In the genomic region with DNA sequence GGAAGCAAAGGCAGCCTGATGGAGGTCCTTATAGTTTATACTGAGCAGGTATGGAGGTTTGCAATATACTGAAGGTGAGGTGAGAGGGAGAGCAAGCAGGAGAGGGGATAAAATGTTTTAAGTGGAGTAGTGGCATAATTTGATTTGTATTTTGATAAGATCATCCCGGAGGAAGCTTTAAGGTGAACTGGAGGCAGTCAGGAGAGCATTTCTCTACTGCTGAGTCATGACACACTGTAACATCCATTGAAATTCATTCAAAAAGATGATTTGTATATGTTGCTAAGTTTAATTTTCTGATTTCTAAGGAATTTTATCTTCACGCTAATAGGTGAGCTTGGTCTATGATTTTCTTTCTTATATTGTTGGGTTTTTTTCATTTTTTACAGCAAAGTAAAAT, we compare ENCODE assay signal across 25 cellular contexts.
DNase-seq lines count a peak whose midpoint lies in the region; ATAC-seq, FAIRE-seq and TF ChIP-seq lines count a peak whose summit lies in the region.
"Had no signal": no experiment of that assay in that cellular context is flagged by ENCODE, and none has a peak within 500 bp of the region (broad histone marks: within the 10 kb centered on the region; RNA-seq: fewer than 3 reads in every experiment).

No MANE protein-coding gene starts in this region.

- POLR2A ChIA-PET in A549 (lab: Yijun Ruan, JAX): no interaction called here

- no peak overlapping the region; the same call in 2 of the 3 replicates for H3K4me2 ChIP-seq in A549
- H3K4me2 ChIP-seq: BLaER1 had no signal

- CTCF ChIA-PET in A549 (lab: Yijun Ruan, JAX): no interaction called here

- WGBS in A549 (ENCODE audit: missing lambda C conversion rate): 17% methylated on average over 2 of the region's 2 CpGs

- no peaks in the 10 kb centered on the region for H3K9me3 ChIP-seq in A549
- H3K9me3 ChIP-seq: BE2C had no signal

- TF ChIP-seq CTCF in A549 (IDR thresholded peaks at IDR 0.05): no peak

- no peak for TF ChIP-seq RAD21 in A549 (conservative IDR thresholded peaks at IDR 0.05 in 1 of 2, IDR thresholded peaks at IDR 0.05 in 1 of 2)

- TF ChIP-seq EP300 in A549 (IDR thresholded peaks at IDR 0.05): no peak

- H3K4me1 ChIP-seq in A549: peaks cover 50% of the 10 kb centered on the region
- H3K4me1 ChIP-seq: BE2C, BLaER1 had no signal

- DNase-seq in NCI-H82 (lab: John Stamatoyannopoulos, UW) (peak; percentile 43), NCI-H82 treated with DMSO at 0.1 percent for 48 hours (lab: John Stamatoyannopoulos, UW; ENCODE audit: unreplicated experiment) (no peak), A549 (ENCODE audit: low read depth in 1 of 2, low spot score in 1 of 2) (no peak), SK-N-DZ (ENCODE audit: low spot score) (peak; percentile 61), occipital lobe (lab: John Stamatoyannopoulos, UW) (no peak), RCC 7860 (ENCODE audit: low spot score) (no peak)
- DNase-seq: ACHN; BE2C; C1 segment of cervical spinal cord; CD4-positive, alpha-beta memory T cell; CD4-positive, CD25-positive, alpha-beta regulatory T cell; CD8-positive, alpha-beta memory T cell; COR-L47; DMS 273 treated with DMSO at 0.1 percent for 48 hours; DMS153; DMS53; DMS79; DND-41; EL; GDM1 had no signal

- TF ChIP-seq POLR2A in A549 (IDR thresholded peaks at IDR 0.05; ENCODE audit: low read length): no peak

- FAIRE-seq in A549 (lab: Jason Lieb, UNC): no peak
- no peak for FAIRE-seq in RCC 7860 (lab: Jason Lieb, UNC)
- FAIRE-seq: GM12878, GM12892, GM18507 had no signal

- peak overlapping the region; percentile 21 to 81; a peak in 4 of 6 replicates for H3K27ac ChIP-seq in A549
- H3K27ac ChIP-seq: 22Rv1, BLaER1 had no signal

- no peak overlapping the region for H3K4me3 ChIP-seq in A549
- H3K4me3 ChIP-seq: BLaER1, GM12878 had no signal

- no peak for ATAC-seq in A549
- ATAC-seq: GM12878 had no signal

TF ChIP-seq in A549, 52 proteins besides CTCF, POLR2A, EP300 and RAD21:
- TF ChIP-seq HEYL (CRISPR knock-in tag; IDR thresholded peaks at IDR 0.05) (no peak), CHD2 (IDR thresholded peaks at IDR 0.05; ENCODE audit: low read length, partially characterized antibody) (no peak), NPAS2 (CRISPR knock-in tag; IDR thresholded peaks at IDR 0.05; ENCODE audit: borderline replicate concordance) (no peak), PHF8 (IDR thresholded peaks at IDR 0.05; ENCODE audit: borderline replicate concordance, low read depth) (no peak), ESRRA (IDR thresholded peaks at IDR 0.05; ENCODE audit: borderline replicate concordance, low read length) (no peak), RCOR1 (IDR thresholded peaks at IDR 0.05; ENCODE audit: low read depth, low read length) (no peak), PBX3 (IDR thresholded peaks at IDR 0.05) (no peak), GATA3 (IDR thresholded peaks at IDR 0.05; ENCODE audit: borderline replicate concordance) (no peak), USF2 (IDR thresholded peaks at IDR 0.05) (no peak), HOXA7 (CRISPR knock-in tag; IDR thresholded peaks at IDR 0.05) (no peak), TFCP2L1 (CRISPR knock-in tag; IDR thresholded peaks at IDR 0.05) (no peak), MYC (IDR thresholded peaks at IDR 0.05; ENCODE audit: borderline replicate concordance, low read length) (no peak), RNF2 (IDR thresholded peaks at IDR 0.05; ENCODE audit: borderline replicate concordance, low read depth) (no peak)

Comparison
In these comparisons a context has a peak if more than half of its experiments do, and no peak if none do; other contexts are left out.
1. DNase-seq: peak in NCI-H82 (single experiment) and SK-N-DZ (single experiment); none in NCI-H82 treated with DMSO at 0.1 percent for 48 hours (single experiment), A549 (0 of 2), occipital lobe (single experiment) and RCC 7860 (single experiment).